Comparison of ENCODE assay signal across 1 cellular context in the genomic region with DNA sequence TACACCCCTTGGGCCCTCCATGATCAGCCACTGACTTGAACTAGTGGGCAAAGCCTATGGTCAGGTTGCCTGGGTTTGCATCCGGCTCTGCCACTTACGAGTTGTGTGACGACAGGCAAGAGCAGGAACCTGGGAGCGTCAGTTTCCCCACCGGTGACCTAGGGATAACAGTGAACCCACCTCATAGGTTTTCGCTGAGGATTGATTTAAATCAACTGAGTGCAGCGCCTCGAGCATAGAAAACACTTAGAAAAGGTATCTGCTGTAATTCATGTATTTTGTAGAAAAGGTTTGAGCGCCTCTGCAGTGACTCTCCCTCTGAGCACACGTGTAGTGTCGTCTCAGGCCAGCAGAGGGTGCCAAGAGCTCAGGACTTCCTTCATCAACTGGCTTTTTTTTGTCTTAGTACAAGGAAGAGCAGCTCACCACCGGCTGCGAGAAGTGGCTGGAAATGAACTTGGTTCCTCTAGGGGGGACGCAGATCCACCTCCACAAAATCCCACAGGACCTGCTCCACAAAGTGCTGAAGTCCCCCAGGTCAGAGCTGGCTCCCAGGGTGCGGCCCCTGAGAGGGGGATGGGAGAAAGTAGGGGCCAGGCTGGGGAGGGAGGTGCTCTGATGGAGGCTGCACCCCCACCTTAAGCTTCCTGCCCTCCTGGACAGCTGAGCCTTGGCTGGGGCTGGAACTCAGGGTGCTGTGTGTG.
TF ChIP-seq lines count a peak whose summit lies in the region.

No MANE protein-coding gene starts in this region.

TF ChIP-seq in IMR-90, 13 proteins besides CTCF, POLR2A, EP300 and RAD21:
- TF ChIP-seq ELK1 (IDR thresholded peaks at IDR 0.05; ENCODE audit: borderline replicate concordance, low read depth, low read length) (no peak), SMC3 (IDR thresholded peaks at IDR 0.05; ENCODE audit: low read depth, low read length) (peak; percentile 97), NFE2L2 (IDR thresholded peaks at IDR 0.05; ENCODE audit: low read depth, low read length) (no peak), CEBPB (IDR thresholded peaks at IDR 0.05; ENCODE audit: low read depth, low read length) (no peak), MXI1 (IDR thresholded peaks at IDR 0.05; ENCODE audit: borderline replicate concordance, low read depth, low read length) (no peak), MAZ (IDR thresholded peaks at IDR 0.05; ENCODE audit: borderline replicate concordance, low read depth, low read length) (no peak), RFX5 (IDR thresholded peaks at IDR 0.05; ENCODE audit: low read depth, low read length) (no peak), RCOR1 (IDR thresholded peaks at IDR 0.05; ENCODE audit: insufficient replicate concordance, low read length) (no peak)
- TF ChIP-seq, protein P1, sequence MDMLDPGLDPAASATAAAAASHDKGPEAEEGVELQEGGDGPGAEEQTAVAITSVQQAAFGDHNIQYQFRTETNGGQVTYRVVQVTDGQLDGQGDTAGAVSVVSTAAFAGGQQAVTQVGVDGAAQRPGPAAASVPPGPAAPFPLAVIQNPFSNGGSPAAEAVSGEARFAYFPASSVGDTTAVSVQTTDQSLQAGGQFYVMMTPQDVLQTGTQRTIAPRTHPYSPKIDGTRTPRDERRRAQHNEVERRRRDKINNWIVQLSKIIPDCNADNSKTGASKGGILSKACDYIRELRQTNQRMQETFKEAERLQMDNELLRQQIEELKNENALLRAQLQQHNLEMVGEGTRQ (IDR thresholded peaks at IDR 0.05; ENCODE audit: low read depth, low read length) = peak; percentile 22; the same call in 1 of the 2 replicates
